Comparison of ENCODE assay signal across 21 cellular contexts in the genomic region with DNA sequence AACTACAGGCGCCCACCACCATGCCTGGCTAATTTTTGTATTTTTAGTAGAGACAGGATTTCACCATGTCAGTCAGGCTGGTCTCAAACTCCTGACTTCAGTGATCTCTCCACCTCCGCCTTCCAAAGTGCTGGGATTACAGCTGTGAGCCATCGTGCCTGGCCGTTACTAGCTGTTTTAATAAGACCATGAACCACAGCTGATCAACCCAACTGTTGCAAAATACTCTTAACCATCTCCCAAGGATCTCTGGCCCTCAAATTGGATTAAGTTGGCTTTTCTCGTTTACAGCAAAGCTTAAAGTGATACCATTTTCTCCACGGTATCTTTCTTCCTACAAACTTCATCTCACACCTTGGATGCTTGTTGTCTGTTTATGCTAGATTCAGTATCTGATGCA. TPM values are rescaled to one million over a fixed set of nuclear protein-coding genes. Genes with fewer than 3 reads are reported as not detected.
"Had no signal": no experiment of that assay in that cellular context is flagged by ENCODE, and none has a peak within 500 bp of the region (broad histone marks: within the 10 kb centered on the region; RNA-seq: fewer than 3 reads in every experiment).

No MANE protein-coding gene starts in this region.

- DNase-seq: activated CD4-positive, alpha-beta T cell treated with anti-CD3 and anti-CD28 coated beads, Interleukin-2, amount 50 U/mL, for 4 hours; activated naive CD4-positive, alpha-beta T cell treated with anti-CD3 and anti-CD28 coated beads, Interleukin-2, amount 50 U/mL, for 16 hours; activated T-cell treated with anti-CD3 and anti-CD28 coated beads, Interleukin-2, amount 50 U/mL, for 72 hours; adrenal gland; cerebellar nuclear complex; effector memory CD4-positive, alpha-beta T cell; esophagus squamous epithelium; foreskin keratinocyte; midbrain; nephron progenitor cell; occipital lobe; stimulated activated naive CD8-positive, alpha-beta T cell treated with anti-CD3 and anti-CD28 coated beads, Interleukin-15, amount 100 ng/mL, for 72 hours; T1000; trophoblast cell had no signal

- H3K27ac ChIP-seq: adrenal gland, esophagus squamous epithelium, foreskin keratinocyte, suprapubic skin had no signal

- H3K4me3 ChIP-seq: adrenal gland, esophagus squamous epithelium, lung, suprapubic skin had no signal

- H3K36me3 ChIP-seq: adrenal gland, esophagus squamous epithelium, suprapubic skin had no signal

- H3K9me3 ChIP-seq: adrenal gland, esophagus squamous epithelium, suprapubic skin had no signal

- H3K27me3 Mint-ChIP-seq: progenitor cell of endocrine pancreas; stimulated activated naive CD8-positive, alpha-beta T cell treated with anti-CD3 and anti-CD28 coated beads, Interleukin-15, amount 100 ng/mL, for 72 hours had no signal

- H3K4me3 Mint-ChIP-seq: nephron progenitor cell; stimulated activated naive CD8-positive, alpha-beta T cell treated with anti-CD3 and anti-CD28 coated beads, Interleukin-15, amount 100 ng/mL, for 72 hours had no signal

- ATAC-seq: activated CD4-positive, CD25-positive, alpha-beta regulatory T cell treated with anti-CD3 and anti-CD28 coated beads, Interleukin-2, amount 50 U/mL, for 24 hours; activated T-cell treated with anti-CD3 and anti-CD28 coated beads, Interleukin-2, amount 50 U/mL, for 72 hours; foreskin keratinocyte; left lobe of liver; stimulated activated naive CD8-positive, alpha-beta T cell treated with anti-CD3 and anti-CD28 coated beads, Interleukin-15, amount 100 ng/mL, for 72 hours had no signal

- H3K27me3 ChIP-seq: adrenal gland, esophagus squamous epithelium, foreskin keratinocyte, suprapubic skin had no signal

- H3K27ac Mint-ChIP-seq: activated T-cell treated with anti-CD3 and anti-CD28 coated beads, Interleukin-2, amount 50 U/mL, for 72 hours; stimulated activated naive CD8-positive, alpha-beta T cell treated with anti-CD3 and anti-CD28 coated beads, Interleukin-15, amount 100 ng/mL, for 72 hours had no signal

- H3K9me3 Mint-ChIP-seq: activated T-cell treated with anti-CD3 and anti-CD28 coated beads, Interleukin-2, amount 50 U/mL, for 72 hours; stimulated activated naive CD8-positive, alpha-beta T cell treated with anti-CD3 and anti-CD28 coated beads, Interleukin-15, amount 100 ng/mL, for 72 hours had no signal

RNA-seq across cellular contexts. Expression of a gene that starts 53.7 kb away (rescaled TPM):
- total RNA-seq: activated CD8-positive, alpha-beta memory T cell treated with anti-CD3 and anti-CD28 coated beads for 36 hours; T-helper 1 cell treated with Interleukin-12 subunit alpha and Interleukin-12 subunit beta and Interleukin-4 antibody, amounts not matched to agents 30 ng/mL and 1 ng/mL, for 36 hours had no signal
